19 cellular contexts compared by ENCODE assay signal in the genomic region with DNA sequence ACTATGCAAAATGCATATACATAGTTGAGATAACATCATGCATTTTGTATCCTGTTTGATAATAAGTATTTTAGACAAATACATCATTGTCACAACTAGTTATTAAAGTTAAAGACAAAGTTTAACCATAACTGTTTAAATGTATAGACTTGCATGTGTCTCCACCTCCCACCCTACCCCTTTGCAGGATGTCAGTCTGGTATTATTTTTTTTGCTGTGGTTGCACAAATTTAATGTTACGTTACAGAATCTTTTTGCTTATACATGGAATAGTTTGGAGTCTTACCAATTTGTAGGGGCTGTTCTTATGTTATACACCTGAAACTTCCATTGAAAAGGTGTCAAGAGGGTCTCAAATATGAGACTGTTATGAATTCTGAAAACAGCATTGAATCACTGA. TPM values are rescaled to one million over a fixed set of nuclear protein-coding genes. Genes with fewer than 3 reads are reported as not detected.
A peak's percentile ranks its signal among the peaks of the same experiment; 100 is the strongest.
DNase-seq lines count a peak whose midpoint lies in the region; ATAC-seq and TF ChIP-seq lines count a peak whose summit lies in the region.
"Had no signal": no experiment of that assay in that cellular context is flagged by ENCODE, and none has a peak within 500 bp of the region (broad histone marks: within the 10 kb centered on the region; RNA-seq: fewer than 3 reads in every experiment).

No MANE protein-coding gene starts in this region.

- H3K9me3 Mint-ChIP-seq in activated CD4-positive, alpha-beta T cell treated with anti-CD3 and anti-CD28 coated beads, Interleukin-2, amount 10 ng/mL, durations not matched to agents 7 days and 5 days = no peaks in the 10 kb centered on the region
- H3K9me3 Mint-ChIP-seq in activated naive CD8-positive, alpha-beta T cell treated with anti-CD3 and anti-CD28 coated beads, Interleukin-2, amount 10 ng/mL, durations not matched to agents 7 days and 5 days = no peaks in the 10 kb centered on the region
- H3K9me3 Mint-ChIP-seq: GM23338, nephron progenitor cell had no signal

- intact Hi-C loops in spleen (cut with DNase I; ENCODE audit: low total_unique reads) = no loop called here

- peaks cover 100% of the 10 kb centered on the region for H3K79me2 ChIP-seq in Loucy (ENCODE audit: insufficient read depth, low read length)

- WGBS in spleen, 5 donors = 9 to 46% (median 33%) methylated on average over 1 of the region's 1 CpG

- DNase-seq in activated CD4-positive, alpha-beta T cell treated with anti-CD3 and anti-CD28 coated beads, Interleukin-2, amount 10 ng/mL, durations not matched to agents 7 days and 5 days = no peak
- no peak for DNase-seq in activated CD4-positive, alpha-beta T cell treated with anti-CD3 and anti-CD28 coated beads for 1 hour
- DNase-seq in activated naive CD8-positive, alpha-beta T cell treated with anti-CD3 and anti-CD28 coated beads, Interleukin-2, amount 10 ng/mL, durations not matched to agents 7 days and 5 days = no peak
- no peak for DNase-seq in spleen
- DNase-seq in kidney glomerular epithelial cell (lab: John Stamatoyannopoulos, UW) = no peak
- DNase-seq: adrenal gland, Calu3, Karpas-422, left colon, NCI-H1694 treated with DMSO at 0.1 percent for 48 hours, NCI-H524 treated with DMSO at 0.1 percent for 48 hours, nephron progenitor cell had no signal

- peaks cover 18% of the 10 kb centered on the region; the same call in 1 of the 2 replicates for H3F3A ChIP-seq in Loucy (ENCODE audit: low read depth)

- CTCF ChIA-PET in activated CD4-positive, alpha-beta T cell treated with anti-CD3 and anti-CD28 coated beads, Interleukin-2, amount 10 ng/mL, durations not matched to agents 7 days and 5 days (lab: Charles Lee) = no interaction called here

- TF ChIP-seq CTCF in Loucy (conservative IDR thresholded peaks at IDR 0.05; ENCODE audit: low read length) (no peak), spleen (IDR thresholded peaks at IDR 0.05 in 8 of 11, conservative IDR thresholded peaks at IDR 0.05 in 3 of 11) (no peak)

- peaks cover 93% of the 10 kb centered on the region for H4K20me1 ChIP-seq in Loucy (ENCODE audit: insufficient read depth, low read length, poor library complexity, severe bottlenecking)

- H3K9me3 ChIP-seq in Loucy (ENCODE audit: insufficient read depth, low read depth, low read length) = no peaks in the 10 kb centered on the region
- no peaks in the 10 kb centered on the region for H3K9me3 ChIP-seq in spleen
- H3K9me3 ChIP-seq: adrenal gland, right atrium auricular region had no signal

- peak overlapping the region; percentile 66 for H3K4me3 Mint-ChIP-seq in activated CD4-positive, alpha-beta T cell treated with anti-CD3 and anti-CD28 coated beads, Interleukin-2, amount 10 ng/mL, durations not matched to agents 7 days and 5 days
- peak overlapping the region; percentile 82 for H3K4me3 Mint-ChIP-seq in activated naive CD8-positive, alpha-beta T cell treated with anti-CD3 and anti-CD28 coated beads, Interleukin-2, amount 10 ng/mL, durations not matched to agents 7 days and 5 days
- H3K4me3 Mint-ChIP-seq: GM23338, nephron progenitor cell had no signal

- H3K27me3 Mint-ChIP-seq in activated CD4-positive, alpha-beta T cell treated with anti-CD3 and anti-CD28 coated beads, Interleukin-2, amount 10 ng/mL, durations not matched to agents 7 days and 5 days = no peaks in the 10 kb centered on the region
- H3K27me3 Mint-ChIP-seq in activated naive CD8-positive, alpha-beta T cell treated with anti-CD3 and anti-CD28 coated beads, Interleukin-2, amount 10 ng/mL, durations not matched to agents 7 days and 5 days = no peaks in the 10 kb centered on the region

- H3K36me3 ChIP-seq in Loucy (ENCODE audit: insufficient read depth, low read length) (peaks cover 26% of the 10 kb centered on the region), spleen (no peaks in the 10 kb centered on the region)
- H3K36me3 ChIP-seq: adrenal gland, right atrium auricular region had no signal

- H3K9ac ChIP-seq in Loucy (ENCODE audit: low read depth, low read length, poor library complexity, severe bottlenecking) = peak overlapping the region; percentile 71

- peaks cover 76% of the 10 kb centered on the region for H3K4me1 Mint-ChIP-seq in activated CD4-positive, alpha-beta T cell treated with anti-CD3 and anti-CD28 coated beads, Interleukin-2, amount 10 ng/mL, durations not matched to agents 7 days and 5 days
- H3K4me1 Mint-ChIP-seq in activated naive CD8-positive, alpha-beta T cell treated with anti-CD3 and anti-CD28 coated beads, Interleukin-2, amount 10 ng/mL, durations not matched to agents 7 days and 5 days = peaks cover 62% of the 10 kb centered on the region

- H3K4me2 ChIP-seq in Loucy (ENCODE audit: low read depth, low read length, poor library complexity, severe bottlenecking) = peak overlapping the region; percentile 98
- H3K4me2 ChIP-seq: GM23338, hepatocyte had no signal

- H2AFZ ChIP-seq in Loucy (ENCODE audit: low read length) = no peak overlapping the region
- H2AFZ ChIP-seq: GM23338, hepatocyte had no signal

- H3K27ac ChIP-seq in spleen = peak overlapping the region; percentile 49 to 93 (median 90)
- H3K27ac ChIP-seq: hepatocyte had no signal

- H3K27ac Mint-ChIP-seq in activated CD4-positive, alpha-beta T cell treated with anti-CD3 and anti-CD28 coated beads, Interleukin-2, amount 10 ng/mL, durations not matched to agents 7 days and 5 days = peak overlapping the region; percentile 88
- peak overlapping the region; percentile 92 for H3K27ac Mint-ChIP-seq in activated naive CD8-positive, alpha-beta T cell treated with anti-CD3 and anti-CD28 coated beads, Interleukin-2, amount 10 ng/mL, durations not matched to agents 7 days and 5 days
- H3K27ac Mint-ChIP-seq: GM23338 had no signal

- TF ChIP-seq POLR2A in spleen (IDR thresholded peaks at IDR 0.05) = no peak

- H3K4me1 ChIP-seq in Loucy (ENCODE audit: insufficient read depth, low read length, poor library complexity, severe bottlenecking) = peaks cover 61% of the 10 kb centered on the region
- H3K4me1 ChIP-seq in spleen = peaks cover 67 to 97% (median 83%) of the 10 kb centered on the region in 6 donors

- peaks cover 47% of the 10 kb centered on the region for H3K36me3 Mint-ChIP-seq in activated CD4-positive, alpha-beta T cell treated with anti-CD3 and anti-CD28 coated beads, Interleukin-2, amount 10 ng/mL, durations not matched to agents 7 days and 5 days (ENCODE audit: low read depth)
- peaks cover 22% of the 10 kb centered on the region for H3K36me3 Mint-ChIP-seq in activated naive CD8-positive, alpha-beta T cell treated with anti-CD3 and anti-CD28 coated beads, Interleukin-2, amount 10 ng/mL, durations not matched to agents 7 days and 5 days

- H3K27me3 ChIP-seq in Loucy (ENCODE audit: insufficient read depth, low read length, poor library complexity, severe bottlenecking) (peaks cover 10% of the 10 kb centered on the region), spleen (replicated peaks in 1 of 7) (no peaks in the 10 kb centered on the region)
- H3K27me3 ChIP-seq: adrenal gland, right atrium auricular region had no signal

- peak overlapping the region; percentile 97 for H3K4me3 ChIP-seq in Loucy (ENCODE audit: low read length, poor library complexity, severe bottlenecking)
- H3K4me3 ChIP-seq in spleen = peak overlapping the region in 2 of 8 donors; percentile 10 to 44
- H3K4me3 ChIP-seq: adrenal gland, coronary artery, GM23338, hepatocyte, right atrium auricular region had no signal

- ATAC-seq in activated naive CD8-positive, alpha-beta T cell treated with anti-CD3 and anti-CD28 coated beads, Interleukin-2, amount 10 ng/mL, durations not matched to agents 7 days and 5 days (ENCODE audit: low read depth) = no peak
- ATAC-seq in HG02981 (IDR thresholded peaks at IDR 0.05; ENCODE audit: unreplicated experiment) (no peak), HG03342 (IDR thresholded peaks at IDR 0.05; ENCODE audit: unreplicated experiment) (no peak)
- ATAC-seq: GM23338, left colon had no signal

- POLR2A ChIA-PET in activated CD4-positive, alpha-beta T cell treated with anti-CD3 and anti-CD28 coated beads, Interleukin-2, amount 10 ng/mL, durations not matched to agents 7 days and 5 days (lab: Charles Lee) = interaction anchor here (1.0 kb wide), 1 partner anchor 32 kb away, joined by 3 read pairs; no protein-coding TSS in a partner anchor
- POLR2A ChIA-PET in activated naive CD8-positive, alpha-beta T cell treated with anti-CD3 and anti-CD28 coated beads, Interleukin-2, amount 10 ng/mL, durations not matched to agents 7 days and 5 days (lab: Charles Lee) = interaction anchor here (1.0 to 6.8 kb wide), 2 partner anchors 15 to 16 kb away, joined by 8 to 63 read pairs; no protein-coding TSS in a partner anchor

- no peaks in the 10 kb centered on the region for H3K9me2 ChIP-seq in Loucy (replicated peaks; ENCODE audit: low read depth, low read length)

RNA-seq across cellular contexts. Expression of a gene that starts 5.6 kb away (rescaled TPM):
- total RNA-seq in activated CD4-positive, alpha-beta T cell treated with anti-CD3 and anti-CD28 coated beads, Interleukin-2, amount 10 ng/mL, durations not matched to agents 7 days and 5 days = 10 to 100 TPM; 56.4 to 56.6 TPM
- 10 to 100 TPM; 64.9 to 72.9 TPM for total RNA-seq in activated naive CD8-positive, alpha-beta T cell treated with anti-CD3 and anti-CD28 coated beads, Interleukin-2, amount 10 ng/mL, durations not matched to agents 7 days and 5 days
- total RNA-seq in spleen = 10 to 100 TPM; 45.0 to 65.1 (median 56.1) TPM
- 1 to 10 TPM; 5.2 to 6.1 (median 5.8) TPM for polyA plus RNA-seq in spleen
